ENCODE assay signal across 9 cellular contexts in the genomic region with DNA sequence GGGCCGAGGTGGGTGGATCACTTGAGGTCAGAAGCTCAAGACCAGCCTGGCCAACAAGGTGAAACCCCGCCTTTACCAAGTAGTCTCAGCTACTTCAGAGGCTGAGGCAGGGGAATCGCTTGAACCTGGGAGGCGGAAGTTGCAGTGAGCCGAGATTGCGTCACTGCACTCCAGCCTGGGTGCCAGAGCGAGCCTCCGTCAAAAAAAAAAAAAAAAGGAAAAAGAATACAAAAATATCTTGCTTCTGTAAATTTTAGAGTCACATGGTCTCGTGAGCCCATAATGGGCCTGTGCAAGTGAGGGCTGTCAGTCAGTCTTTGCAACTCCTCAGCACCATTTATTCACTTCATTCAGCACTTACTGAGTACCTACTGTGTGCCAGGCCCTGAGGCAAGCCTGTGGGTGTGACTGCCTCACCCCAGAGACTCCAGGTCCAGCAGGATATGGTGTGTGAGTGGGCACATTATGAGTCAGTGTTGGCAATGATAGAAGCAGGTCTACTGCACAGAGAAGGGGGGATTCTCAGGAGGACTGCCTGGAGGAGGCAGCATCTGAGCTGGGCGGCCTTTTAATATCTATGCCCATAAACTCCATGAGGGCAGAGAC. TPM values are rescaled to one million over a fixed set of nuclear protein-coding genes. Genes with fewer than 3 reads are reported as not detected.
DNase-seq lines count a peak whose midpoint lies in the region; ATAC-seq and FAIRE-seq lines count a peak whose summit lies in the region.
"Had no signal": no experiment of that assay in that cellular context is flagged by ENCODE, and none has a peak within 500 bp of the region (broad histone marks: within the 10 kb centered on the region; RNA-seq: fewer than 3 reads in every experiment).

No MANE protein-coding gene starts in this region.

- H3K14ac ChIP-seq in neuronal stem cell (ENCODE audit: low read length): no peak overlapping the region

- H3K4me3 Mint-ChIP-seq in activated naive CD8-positive, alpha-beta T cell treated with anti-CD3 and anti-CD28 coated beads, Interleukin-2, amount 50 U/mL, for 24 hours: peak overlapping the region; percentile 49

- H3K36me3 ChIP-seq in neuronal stem cell (replicated peaks in 1 of 2; ENCODE audit: control insufficient read depth in 2 of 2, insufficient read depth in 2 of 2, low read length in 2 of 2): no peaks in the 10 kb centered on the region
- H3K36me3 ChIP-seq: gastroesophageal sphincter had no signal

- DNase-seq in GM18507 (ENCODE audit: extremely low spot score, insufficient read length, low read depth) (no peak), neuronal stem cell (ENCODE audit: low spot score) (no peak), LoVo (ENCODE audit: low spot score) (no peak), frontal cortex (ENCODE audit: low spot score in 2 of 2) (no peak)
- DNase-seq in activated naive CD8-positive, alpha-beta T cell treated with anti-CD3 and anti-CD28 coated beads, Interleukin-2, amount 50 U/mL, for 24 hours: peak; percentile 44
- DNase-seq in effector CD8-positive, alpha-beta T cell (lab: John Stamatoyannopoulos, UW): no peak

- no peaks in the 10 kb centered on the region for H3K36me3 Mint-ChIP-seq in activated naive CD8-positive, alpha-beta T cell treated with anti-CD3 and anti-CD28 coated beads, Interleukin-2, amount 50 U/mL, for 24 hours (ENCODE audit: low read depth)

- no peak overlapping the region for H3K4ac ChIP-seq in neuronal stem cell (ENCODE audit: low read length)

- H3K4me3 ChIP-seq in neuronal stem cell (ENCODE audit: low read length in 2 of 2): no peak overlapping the region
- H3K4me3 ChIP-seq: gastroesophageal sphincter had no signal

- no peak overlapping the region for H2AFZ ChIP-seq in neuronal stem cell (ENCODE audit: low read length)

- WGBS in neuronal stem cell (ENCODE audit: extremely low coverage in 2 of 2, insufficient read length in 2 of 2, insufficient replicate concordance in 1 of 2), 2 donors: no CpG with 5 or more reads among the region's 10 CpGs

- no peak overlapping the region for H3K23ac ChIP-seq in neuronal stem cell (ENCODE audit: low read depth, low read length, poor library complexity)

- H3K9me3 Mint-ChIP-seq in activated naive CD8-positive, alpha-beta T cell treated with anti-CD3 and anti-CD28 coated beads, Interleukin-2, amount 50 U/mL, for 24 hours: no peaks in the 10 kb centered on the region

- H2BK12ac ChIP-seq in neuronal stem cell (ENCODE audit: low read length): no peak overlapping the region

- H3K27ac Mint-ChIP-seq in activated naive CD8-positive, alpha-beta T cell treated with anti-CD3 and anti-CD28 coated beads, Interleukin-2, amount 50 U/mL, for 24 hours: no peak overlapping the region

- H4K91ac ChIP-seq in neuronal stem cell (ENCODE audit: low read depth, low read length, poor library complexity): no peak overlapping the region

- no peak overlapping the region for H3K18ac ChIP-seq in neuronal stem cell (ENCODE audit: low read length)

- peak; percentile 46 for ATAC-seq in HG03108 (IDR thresholded peaks at IDR 0.05; ENCODE audit: unreplicated experiment)
- peak; percentile 55 for ATAC-seq in activated naive CD8-positive, alpha-beta T cell treated with anti-CD3 and anti-CD28 coated beads, Interleukin-2, amount 50 U/mL, for 24 hours
- ATAC-seq in GM21526 (IDR thresholded peaks at IDR 0.05; ENCODE audit: low FRiP score, unreplicated experiment): no peak
- ATAC-seq: gastroesophageal sphincter had no signal

- H3K79me1 ChIP-seq in neuronal stem cell (ENCODE audit: low read depth, low read length): no peaks in the 10 kb centered on the region

- no peaks in the 10 kb centered on the region for H3K9me3 ChIP-seq in neuronal stem cell (replicated peaks in 1 of 2; ENCODE audit: control insufficient read depth in 2 of 2, insufficient read depth in 1 of 2, low read depth in 1 of 2, low read length in 2 of 2)
- H3K9me3 ChIP-seq: gastroesophageal sphincter had no signal

- no peak overlapping the region for H2AK5ac ChIP-seq in neuronal stem cell (ENCODE audit: low read depth, low read length)

- H4K8ac ChIP-seq in neuronal stem cell (ENCODE audit: low read depth, low read length): no peak overlapping the region

- peaks cover 22% of the 10 kb centered on the region for H3K27me3 Mint-ChIP-seq in activated naive CD8-positive, alpha-beta T cell treated with anti-CD3 and anti-CD28 coated beads, Interleukin-2, amount 50 U/mL, for 24 hours

- no peak overlapping the region for H3K9ac ChIP-seq in neuronal stem cell (ENCODE audit: low read depth, low read length, poor library complexity)

- H3K27ac ChIP-seq in neuronal stem cell (replicated peaks; ENCODE audit: low read length): no peak overlapping the region
- H3K27ac ChIP-seq: gastroesophageal sphincter had no signal

- no peak overlapping the region for H3K4me2 ChIP-seq in neuronal stem cell (ENCODE audit: insufficient read depth, low read length, poor library complexity, severe bottlenecking)

- H3K27me3 ChIP-seq in neuronal stem cell (ENCODE audit: control insufficient read depth in 3 of 3, insufficient read depth in 3 of 3, low read depth in 1 of 3, low read length in 3 of 3): peaks cover 0 to 17% (median 0%) of the 10 kb centered on the region in 3 experiments

- H2BK5ac ChIP-seq in neuronal stem cell (ENCODE audit: low read length): no peak overlapping the region

- H2BK15ac ChIP-seq in neuronal stem cell (ENCODE audit: low read length): no peak overlapping the region

- FAIRE-seq in GM18507 (lab: Jason Lieb, UNC) (peak; percentile 88), frontal cortex (lab: Jason Lieb, UNC) (no peak)

- peak overlapping the region; percentile 35 for H2BK120ac ChIP-seq in neuronal stem cell (ENCODE audit: low read depth, low read length)

- H3K4me1 Mint-ChIP-seq in activated naive CD8-positive, alpha-beta T cell treated with anti-CD3 and anti-CD28 coated beads, Interleukin-2, amount 50 U/mL, for 24 hours: peaks cover 21% of the 10 kb centered on the region

- H3K4me1 ChIP-seq in neuronal stem cell (ENCODE audit: control insufficient read depth in 2 of 2, insufficient read depth in 1 of 2, low read depth in 1 of 2, low read length in 2 of 2): peaks cover 14 to 15% of the 10 kb centered on the region in 2 donors

RNA-seq across cellular contexts. Expression of a gene that starts 46.7 kb away (rescaled TPM):
- 260 TPM for polyA plus RNA-seq in neuronal stem cell (2013, experiment 1 of 2)
- 261 TPM for polyA plus RNA-seq in neuronal stem cell (2013, experiment 2 of 2)
- total RNA-seq in frontal cortex: 101 TPM
